15 cellular contexts compared by ENCODE assay signal in the genomic region with DNA sequence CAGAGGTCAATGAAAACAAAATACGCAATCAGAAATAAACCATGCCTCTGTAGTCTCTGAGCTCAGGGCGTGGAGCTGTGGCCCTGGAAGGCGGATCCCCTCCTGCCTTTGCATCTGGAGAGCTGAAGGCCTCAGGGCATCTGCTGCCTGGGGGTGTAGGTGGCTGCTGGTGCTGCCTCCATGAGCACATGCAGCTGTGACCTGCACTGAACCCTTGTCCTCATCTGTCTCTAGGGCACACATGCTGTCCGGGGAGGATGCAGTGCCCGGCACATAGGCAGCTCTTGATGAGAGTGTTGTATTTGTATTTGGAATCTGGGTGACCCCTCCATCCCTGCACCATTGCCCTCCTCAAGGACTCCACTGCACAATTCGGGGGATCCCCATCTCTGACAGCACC.
DNase-seq lines count a peak whose midpoint lies in the region; ATAC-seq, FAIRE-seq and TF ChIP-seq lines count a peak whose summit lies in the region.
"Had no signal": no experiment of that assay in that cellular context is flagged by ENCODE, and none has a peak within 500 bp of the region (broad histone marks: within the 10 kb centered on the region; RNA-seq: fewer than 3 reads in every experiment).

No MANE protein-coding gene starts in this region.

- H3K27ac ChIP-seq in kidney (ENCODE audit: low read depth in 2 of 2, low read length in 2 of 2): no peak overlapping the region
- H3K27ac ChIP-seq: BLaER1 treated with 17β-estradiol and CSF1 and Interleukin-3, amounts not matched to agents 10 nM and 100 nM; HL-60 had no signal

- H3K4me3 ChIP-seq in kidney (ENCODE audit: low read length in 2 of 2): no peak overlapping the region
- H3K4me3 ChIP-seq: BLaER1 treated with 17β-estradiol and CSF1 and Interleukin-3, amounts not matched to agents 10 nM and 100 nM had no signal

- intact Hi-C loops in kidney (cut with DNase I) (no loop called here), sciatic nerve (cut with DNase I) (no loop called here), Right ventricle myocardium inferior (cut with DNase I) (no loop called here)

- no peaks in the 10 kb centered on the region for H3K4me1 ChIP-seq in kidney (ENCODE audit: control insufficient read depth in 1 of 2, insufficient read depth in 1 of 2, low read depth in 1 of 2, low read length in 2 of 2)

- ATAC-seq in sciatic nerve: no peak
- no peak for ATAC-seq in Right ventricle myocardium inferior

- no peak overlapping the region for H3K9ac ChIP-seq in kidney (ENCODE audit: low read length in 2 of 2)
- H3K9ac ChIP-seq: BLaER1 treated with 17β-estradiol and CSF1 and Interleukin-3, amounts not matched to agents 10 nM and 100 nM had no signal

- no peak for TF ChIP-seq CTCF in kidney (IDR thresholded peaks at IDR 0.05; ENCODE audit: borderline replicate concordance, extremely low read depth, insufficient read depth)

- DNase-seq in activated effector memory CD4-positive, alpha-beta T cell treated with anti-CD3 and anti-CD28 coated beads, Interleukin-2, amount 50 U/mL, for 16 hours: peak; percentile 45
- DNase-seq in activated effector memory CD4-positive, alpha-beta T cell treated with Interleukin-2 at 50 U/mL for 16 hours: no peak
- DNase-seq in kidney (peak; percentile 22), sciatic nerve (ENCODE audit: low spot score) (peak; percentile 12), putamen (ENCODE audit: low spot score) (no peak), Right ventricle myocardium inferior (ENCODE audit: missing footprints) (no peak)
- no peak for DNase-seq in stimulated activated CD4-positive, alpha-beta T cell treated with anti-CD3 and anti-CD28 coated beads, Interleukin-2, amount 100 ng/mL, for 24 hours
- DNase-seq: ACHN; CD4-positive, CD25-positive, alpha-beta regulatory T cell; DMS53; GF-D8; HCEC 1CT; HFFc6 had no signal

- no peak for FAIRE-seq in kidney (lab: Jason Lieb, UNC)

- no peaks in the 10 kb centered on the region for H3K9me3 ChIP-seq in kidney (ENCODE audit: control insufficient read depth in 1 of 2, low read length in 2 of 2)

- H3K36me3 ChIP-seq in kidney (ENCODE audit: control insufficient read depth in 1 of 2, insufficient read depth in 2 of 2, low read length in 2 of 2): no peaks in the 10 kb centered on the region
- H3K36me3 ChIP-seq: BLaER1 treated with 17β-estradiol and CSF1 and Interleukin-3, amounts not matched to agents 10 nM and 100 nM had no signal

Comparison
In these comparisons a context has a peak if more than half of its experiments do, and no peak if none do; other contexts are left out.
1. DNase-seq: peak in activated effector memory CD4-positive, alpha-beta T cell treated with anti-CD3 and anti-CD28 coated beads, Interleukin-2, amount 50 U/mL, for 16 hours (single experiment), kidney (single experiment) and sciatic nerve (single experiment); none in activated effector memory CD4-positive, alpha-beta T cell treated with Interleukin-2 at 50 U/mL for 16 hours (single experiment), stimulated activated CD4-positive, alpha-beta T cell treated with anti-CD3 and anti-CD28 coated beads, Interleukin-2, amount 100 ng/mL, for 24 hours (0 of 2), putamen (single experiment) and Right ventricle myocardium inferior (single experiment).